ENCODE assay signal across 7 cellular contexts in the genomic region with DNA sequence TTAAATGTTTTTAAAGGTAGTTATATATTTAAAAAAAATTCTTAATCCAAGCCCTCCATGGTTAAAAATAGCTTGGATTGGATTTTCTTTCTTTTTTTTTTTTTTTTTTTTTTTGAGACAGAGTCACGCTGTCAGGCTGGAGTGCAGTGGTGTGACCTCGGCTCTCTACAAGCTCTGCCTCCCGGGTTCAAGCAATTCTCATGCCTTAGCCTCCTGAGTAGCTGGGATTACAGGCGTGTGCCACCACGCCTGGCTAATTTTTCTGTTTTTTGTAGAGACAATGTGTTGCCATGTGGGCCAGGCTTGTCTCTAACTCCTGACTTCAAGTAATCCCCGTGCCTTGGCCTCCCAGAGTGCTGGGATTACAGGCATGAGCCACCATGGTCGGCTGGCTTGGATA. TPM values are rescaled to one million over a fixed set of nuclear protein-coding genes. Genes with fewer than 3 reads are reported as not detected.
DNase-seq lines count a peak whose midpoint lies in the region; ATAC-seq and TF ChIP-seq lines count a peak whose summit lies in the region.
"Not testable (repeated sequence)": the region's sequence is repeated elsewhere in the genome, so short reads cannot be mapped to it uniquely, and the experiment has no call there.

No MANE protein-coding gene starts in this region.

- not testable (repeated sequence) for H3K9me3 Mint-ChIP-seq in CD4-positive, CD25-positive, alpha-beta regulatory T cell; GM23338; T-helper 2 cell treated with Interferon-gamma antibody and Interleukin-4, amounts not matched to agents 5 μg/mL and 100 μg/mL, for 36 hours; activated T-helper 17 cell treated with anti-CD3 and anti-CD28 coated beads, Interleukin-2, amount 50 U/mL, for 72 hours

- TF ChIP-seq CTCF in GM23338 (conservative IDR thresholded peaks at IDR 0.05; ENCODE audit: low read depth in 2 of 2); OCI-LY1 (IDR thresholded peaks at IDR 0.05; ENCODE audit: low read length); psoas muscle (IDR thresholded peaks at IDR 0.05): not testable (repeated sequence)

- H3K36me3 Mint-ChIP-seq in CD4-positive, CD25-positive, alpha-beta regulatory T cell = peaks cover 16% of the 10 kb centered on the region
- peaks cover 26% of the 10 kb centered on the region for H3K36me3 Mint-ChIP-seq in GM23338 (ENCODE audit: low read depth)
- H3K36me3 Mint-ChIP-seq in T-helper 2 cell treated with Interferon-gamma antibody and Interleukin-4, amounts not matched to agents 5 μg/mL and 100 μg/mL, for 36 hours (ENCODE audit: low read depth) = peaks cover 60% of the 10 kb centered on the region
- peaks cover 88% of the 10 kb centered on the region for H3K36me3 Mint-ChIP-seq in activated T-helper 17 cell treated with anti-CD3 and anti-CD28 coated beads, Interleukin-2, amount 50 U/mL, for 72 hours (ENCODE audit: low read depth)

- H4K20me1 ChIP-seq in GM23338 (replicated peaks; ENCODE audit: insufficient read depth) = peaks cover 21% of the 10 kb centered on the region
- not testable (repeated sequence) for H4K20me1 ChIP-seq in OCI-LY1 (ENCODE audit: insufficient read depth, low read length)

- not testable (repeated sequence) for H3F3A ChIP-seq in GM23338 (replicated peaks; ENCODE audit: low read depth); OCI-LY1 (ENCODE audit: insufficient read depth, low read length)

- not testable (repeated sequence) for H3K27me3 Mint-ChIP-seq in CD4-positive, CD25-positive, alpha-beta regulatory T cell; GM23338 (ENCODE audit: insufficient read depth, low read depth, poor library complexity); T-helper 2 cell treated with Interferon-gamma antibody and Interleukin-4, amounts not matched to agents 5 μg/mL and 100 μg/mL, for 36 hours (ENCODE audit: low read depth); activated T-helper 17 cell treated with anti-CD3 and anti-CD28 coated beads, Interleukin-2, amount 50 U/mL, for 72 hours

- DNase-seq in CD4-positive, CD25-positive, alpha-beta regulatory T cell; GM23338 (ENCODE audit: low spot score); T-helper 2 cell treated with Interferon-gamma antibody and Interleukin-4, amounts not matched to agents 5 μg/mL and 100 μg/mL, for 36 hours (ENCODE audit: low spot score); epithelial cell of prostate (ENCODE audit: low read depth, low spot score); psoas muscle: not testable (repeated sequence)

- 63 to 80% (median 66%) methylated on average over 7 of the region's 7 CpGs for WGBS in psoas muscle, 3 donors

- intact Hi-C loops in psoas muscle (cut with DNase I) = not testable (repeated sequence)

- not testable (repeated sequence) for H3K9me2 ChIP-seq in GM23338 (ENCODE audit: insufficient read depth); OCI-LY1 (ENCODE audit: low read depth, low read length)

- not testable (repeated sequence) for H3K27ac ChIP-seq in CD4-positive, CD25-positive, alpha-beta regulatory T cell (ENCODE audit: insufficient read depth, low read length, poor library complexity, severe bottlenecking); OCI-LY1 (ENCODE audit: low read depth, low read length, poor library complexity, severe bottlenecking)
- H3K27ac ChIP-seq in GM23338 (ENCODE audit: low read depth) (0 out of 2 replicates have a peak overlapping the region, but pooled peaks have one; percentile 2), epithelial cell of prostate (peak overlapping the region; percentile 47), psoas muscle (peak overlapping the region; percentile 94)

- not testable (repeated sequence) for H3K27me3 ChIP-seq in CD4-positive, CD25-positive, alpha-beta regulatory T cell (ENCODE audit: control insufficient read depth, insufficient read depth, low read length); GM23338 (ENCODE audit: insufficient read depth); OCI-LY1 (ENCODE audit: insufficient read depth, low read length); psoas muscle (ENCODE audit: insufficient read depth in 3 of 3, low read length in 2 of 3)

- peak overlapping the region in 2 of 4 donors; percentile 22 to 39 for H3K4me3 Mint-ChIP-seq in CD4-positive, CD25-positive, alpha-beta regulatory T cell
- H3K4me3 Mint-ChIP-seq in GM23338 = not testable (repeated sequence)
- peak overlapping the region; percentile 38 for H3K4me3 Mint-ChIP-seq in T-helper 2 cell treated with Interferon-gamma antibody and Interleukin-4, amounts not matched to agents 5 μg/mL and 100 μg/mL, for 36 hours
- H3K4me3 Mint-ChIP-seq in activated T-helper 17 cell treated with anti-CD3 and anti-CD28 coated beads, Interleukin-2, amount 50 U/mL, for 72 hours = peak overlapping the region; percentile 93

- peaks cover 31 to 73% (median 52%) of the 10 kb centered on the region in 4 donors for H3K4me1 Mint-ChIP-seq in CD4-positive, CD25-positive, alpha-beta regulatory T cell
- peaks cover 13% of the 10 kb centered on the region; the same call in 2 of the 3 replicates for H3K4me1 Mint-ChIP-seq in GM23338
- H3K4me1 Mint-ChIP-seq in T-helper 2 cell treated with Interferon-gamma antibody and Interleukin-4, amounts not matched to agents 5 μg/mL and 100 μg/mL, for 36 hours (ENCODE audit: low read depth) = peaks cover 39% of the 10 kb centered on the region
- H3K4me1 Mint-ChIP-seq in activated T-helper 17 cell treated with anti-CD3 and anti-CD28 coated beads, Interleukin-2, amount 50 U/mL, for 72 hours = peaks cover 15% of the 10 kb centered on the region

- H2AFZ ChIP-seq in GM23338; OCI-LY1 (ENCODE audit: low read length): not testable (repeated sequence)

- H3K79me2 ChIP-seq in GM23338 (replicated peaks; ENCODE audit: insufficient read depth) (peaks cover 100% of the 10 kb centered on the region), OCI-LY1 (ENCODE audit: insufficient read depth, low read length) (peaks cover 100% of the 10 kb centered on the region)

- not testable (repeated sequence) for H3K9ac ChIP-seq in OCI-LY1 (ENCODE audit: low read length)

- H3K9me3 ChIP-seq in CD4-positive, CD25-positive, alpha-beta regulatory T cell (ENCODE audit: control insufficient read depth in 2 of 2, low read length in 2 of 2); OCI-LY1 (ENCODE audit: low read length); psoas muscle: not testable (repeated sequence)

- peak overlapping the region; percentile 96 for H3K4me3 ChIP-seq in CD4-positive, CD25-positive, alpha-beta regulatory T cell (ENCODE audit: low read depth, low read length)
- H3K4me3 ChIP-seq in GM23338 = not testable (repeated sequence)
- H3K4me3 ChIP-seq in OCI-LY1 (ENCODE audit: low read depth, low read length, poor library complexity, severe bottlenecking) = peak overlapping the region; percentile 94
- H3K4me3 ChIP-seq in psoas muscle = peak overlapping the region; percentile 10

- not testable (repeated sequence) for H3K27ac Mint-ChIP-seq in CD4-positive, CD25-positive, alpha-beta regulatory T cell; GM23338; T-helper 2 cell treated with Interferon-gamma antibody and Interleukin-4, amounts not matched to agents 5 μg/mL and 100 μg/mL, for 36 hours; activated T-helper 17 cell treated with anti-CD3 and anti-CD28 coated beads, Interleukin-2, amount 50 U/mL, for 72 hours

- H3K36me3 ChIP-seq in CD4-positive, CD25-positive, alpha-beta regulatory T cell (ENCODE audit: control insufficient read depth, insufficient read depth, low read length) = peaks cover 38% of the 10 kb centered on the region
- peaks cover 23% of the 10 kb centered on the region for H3K36me3 ChIP-seq in GM23338 (ENCODE audit: insufficient read depth)
- H3K36me3 ChIP-seq in OCI-LY1 (ENCODE audit: insufficient read depth, low read length) = peaks cover 74% of the 10 kb centered on the region
- H3K36me3 ChIP-seq in psoas muscle (ENCODE audit: insufficient read depth in 1 of 2, low read depth in 1 of 2) = peaks cover 0 to 32% of the 10 kb centered on the region in 2 donors

- H3K4me2 ChIP-seq in GM23338 = not testable (repeated sequence)
- peak overlapping the region; percentile 97 for H3K4me2 ChIP-seq in OCI-LY1 (ENCODE audit: low read length)

- H3K4me1 ChIP-seq in CD4-positive, CD25-positive, alpha-beta regulatory T cell (ENCODE audit: control insufficient read depth, insufficient read depth, low read length, poor library complexity, severe bottlenecking) = peaks cover 63% of the 10 kb centered on the region
- H3K4me1 ChIP-seq in GM23338 (ENCODE audit: insufficient read depth) (peaks cover 19% of the 10 kb centered on the region), OCI-LY1 (ENCODE audit: insufficient read depth, low read length, severe bottlenecking) (peaks cover 46% of the 10 kb centered on the region), psoas muscle (peaks cover 56% of the 10 kb centered on the region)

- not testable (repeated sequence) for ATAC-seq in CD4-positive, CD25-positive, alpha-beta regulatory T cell (ENCODE audit: low read depth in 2 of 2); activated T-helper 17 cell treated with anti-CD3 and anti-CD28 coated beads, Interleukin-2, amount 50 U/mL, for 72 hours (replicated peaks)
- peak; percentile 48; the same call in 1 of the 3 replicates for ATAC-seq in GM23338
- peak in 2 of 4 donors; percentile 8 to 35 for ATAC-seq in psoas muscle

RNA-seq across cellular contexts. Expression of a gene that starts 5.6 kb away (rescaled TPM):
- 85.4 TPM for total RNA-seq in CD4-positive, CD25-positive, alpha-beta regulatory T cell
- polyA plus RNA-seq in CD4-positive, CD25-positive, alpha-beta regulatory T cell = 10 to 100 TPM; 69.5 to 83.5 (median 74.6) TPM
- total RNA-seq in GM23338 (2014; rRNA removed; shearing (Covaris generic)) = 59.6 and 61.2 TPM in 2 replicates
- 20.5 and 20.9 TPM in 2 replicates for polyA plus RNA-seq in GM23338 (2016; fragmentation: Nextera tagmentation; extraction: Ambion mirVana)
- total RNA-seq in activated T-helper 17 cell treated with anti-CD3 and anti-CD28 coated beads, Interleukin-2, amount 50 U/mL, for 72 hours = 10 to 100 TPM; 56.7 to 87.0 TPM
- total RNA-seq in psoas muscle = 10 to 100 TPM; 38.1 to 46.7 (median 42.6) TPM
- 10 to 100 TPM; 13.6 to 35.6 (median 21.5) TPM for polyA plus RNA-seq in psoas muscle
